ENCODE assay signal across 19 cellular contexts in the genomic region with DNA sequence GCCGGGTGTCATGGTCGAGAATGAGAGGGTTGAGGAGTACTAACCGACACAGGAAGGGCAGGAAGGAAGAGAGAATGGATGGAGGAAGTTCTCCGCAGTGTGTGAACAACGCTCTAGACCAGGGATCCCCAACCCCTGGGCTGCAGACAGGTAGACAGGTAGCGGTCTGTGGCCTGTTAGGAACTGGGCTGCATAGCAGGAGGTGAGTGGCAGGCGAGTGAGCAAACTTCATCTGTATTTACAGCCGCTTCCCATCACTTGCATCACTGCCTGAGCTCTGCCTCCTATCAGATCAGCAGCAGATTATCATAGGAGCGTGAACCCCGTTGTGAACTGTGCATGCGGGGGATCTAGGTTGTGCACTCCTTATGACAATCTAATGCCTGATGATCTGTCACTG.
"Had no signal": no experiment of that assay in that cellular context is flagged by ENCODE, and none has a peak within 500 bp of the region (broad histone marks: within the 10 kb centered on the region; RNA-seq: fewer than 3 reads in every experiment).

No MANE protein-coding gene starts in this region.

- H3K9me3 ChIP-seq: sigmoid colon, testis, tibial nerve, upper lobe of right lung, vagina had no signal

- H3K4me3 ChIP-seq: lung, sigmoid colon, skin epidermis, testis, tibial nerve, upper lobe of right lung, vagina had no signal

- H3K27me3 ChIP-seq: foreskin keratinocyte, sigmoid colon, testis, tibial nerve, upper lobe of right lung, vagina had no signal

- H3K27ac ChIP-seq: foreskin keratinocyte, sigmoid colon, skin epidermis, testis, tibial nerve, upper lobe of right lung, vagina had no signal

- H3K4me3 Mint-ChIP-seq: naive thymus-derived CD4-positive, alpha-beta T cell; stimulated activated naive B cell treated with anti-CD40 and anti-IgM and Interleukin-4, amounts not matched to agents 10 μg/mL and 1 μg/mL and 100 μg/mL, for 72 hours; stimulated activated naive CD8-positive, alpha-beta T cell treated with anti-CD3 and anti-CD28 coated beads, Interleukin-15, amount 100 ng/mL, for 72 hours had no signal

- H3K4me1 ChIP-seq: foreskin keratinocyte, testis had no signal

- H3K36me3 ChIP-seq: sigmoid colon, tibial nerve, upper lobe of right lung had no signal

- FAIRE-seq: endothelial cell of umbilical vein had no signal

- H3K36me3 Mint-ChIP-seq: stimulated activated naive B cell treated with anti-CD40 and anti-IgM and Interleukin-4, amounts not matched to agents 10 μg/mL and 1 μg/mL and 100 μg/mL, for 72 hours had no signal

- H3K9me3 Mint-ChIP-seq: stimulated activated naive B cell treated with anti-CD40 and anti-IgM and Interleukin-4, amounts not matched to agents 10 μg/mL and 1 μg/mL and 100 μg/mL, for 72 hours; stimulated activated naive CD8-positive, alpha-beta T cell treated with anti-CD3 and anti-CD28 coated beads, Interleukin-15, amount 100 ng/mL, for 72 hours had no signal

- DNase-seq: dermis blood vessel endothelial cell; erythroblast; foreskin keratinocyte; left colon; left ventricle myocardium superior; mesendoderm; naive thymus-derived CD4-positive, alpha-beta T cell; sigmoid colon; stimulated activated CD4-positive, alpha-beta T cell treated with anti-CD3 and anti-CD28 coated beads, Interleukin-2, amount 100 ng/mL, for 24 hours; stimulated activated CD4-positive, alpha-beta T cell treated with anti-CD3 and anti-CD28 coated beads, Interleukin-4, amount 100 ng/mL, for 4 hours; stimulated activated naive B cell treated with anti-CD40 and anti-IgM and Interleukin-4, amounts not matched to agents 10 μg/mL and 1 μg/mL and 100 μg/mL, for 72 hours; stimulated activated naive CD8-positive, alpha-beta T cell treated with anti-CD3 and anti-CD28 coated beads, Interleukin-15, amount 100 ng/mL, for 72 hours; testis; upper lobe of right lung had no signal

- H3K27me3 Mint-ChIP-seq: stimulated activated naive CD8-positive, alpha-beta T cell treated with anti-CD3 and anti-CD28 coated beads, Interleukin-15, amount 100 ng/mL, for 72 hours had no signal

- ATAC-seq: foreskin keratinocyte; left colon; left ventricle myocardium superior; naive thymus-derived CD4-positive, alpha-beta T cell; stimulated activated naive B cell treated with anti-CD40 and anti-IgM and Interleukin-4, amounts not matched to agents 10 μg/mL and 1 μg/mL and 100 μg/mL, for 72 hours; stimulated activated naive CD8-positive, alpha-beta T cell treated with anti-CD3 and anti-CD28 coated beads, Interleukin-15, amount 100 ng/mL, for 72 hours; upper lobe of right lung had no signal
